8 cellular contexts compared by ENCODE assay signal in the genomic region with DNA sequence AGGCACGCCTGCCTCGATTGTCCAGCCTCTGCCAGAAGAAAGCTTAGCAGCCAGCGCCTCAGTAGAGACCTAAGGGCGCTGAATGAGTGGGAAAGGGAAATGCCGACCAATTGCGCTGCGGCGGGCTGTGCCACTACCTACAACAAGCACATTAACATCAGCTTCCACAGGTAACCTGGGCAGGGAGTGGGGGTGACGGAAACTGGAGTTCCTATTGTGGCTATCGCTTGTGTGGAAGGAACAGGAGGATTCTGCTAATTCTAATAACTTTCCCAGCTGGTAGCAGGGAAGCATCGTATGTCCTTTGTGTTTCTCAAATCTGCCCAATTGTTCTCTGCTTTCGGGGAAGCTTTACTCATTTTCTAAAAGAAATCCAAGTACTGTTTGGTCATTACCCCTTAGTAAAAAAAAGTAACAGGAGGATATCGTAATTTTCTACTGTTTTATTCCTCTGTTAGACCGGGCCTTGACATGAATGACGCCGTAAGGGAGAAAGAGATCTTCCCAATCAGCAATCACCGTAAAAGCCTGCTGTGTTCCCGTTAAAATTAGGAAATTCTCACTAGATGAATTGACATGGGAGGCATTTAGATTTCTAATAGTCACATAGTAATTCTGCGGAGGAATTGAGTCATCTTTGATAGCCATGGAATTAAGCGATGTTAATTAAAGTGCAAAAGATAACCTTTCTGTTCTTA. TPM values are rescaled to one million over a fixed set of nuclear protein-coding genes. Genes with fewer than 3 reads are reported as not detected.
DNase-seq lines count a peak whose midpoint lies in the region; ATAC-seq and TF ChIP-seq lines count a peak whose summit lies in the region.

No MANE protein-coding gene starts in this region.

- peaks cover 33% of the 10 kb centered on the region for H3K36me3 Mint-ChIP-seq in activated naive CD4-positive, alpha-beta T cell treated with anti-CD3 and anti-CD28 coated beads, Interleukin-2, amount 10 ng/mL, durations not matched to agents 7 days and 5 days

- H3K27ac ChIP-seq in A673 (ENCODE audit: low read depth, low read length, poor library complexity, severe bottlenecking) = peak overlapping the region; percentile 91
- peak overlapping the region; percentile 21 for H3K27ac ChIP-seq in iPS DF 6.9 (ENCODE audit: low read length)
- H3K27ac ChIP-seq in skin epidermis = peak overlapping the region; percentile 51 to 98 (median 95)

- TSS peak; percentile 80 for BruUV-seq in A673 (replicated peaks; lab: Mats Ljungman, UMichigan)

- ATAC-seq in GM18508 (IDR thresholded peaks at IDR 0.05; ENCODE audit: insufficient read depth, unreplicated experiment) = peak; percentile 7
- ATAC-seq in HG03139 (IDR thresholded peaks at IDR 0.05; ENCODE audit: unreplicated experiment) = peak; percentile 6
- ATAC-seq in HG02763 (IDR thresholded peaks at IDR 0.05; ENCODE audit: unreplicated experiment) = no peak

- peak overlapping the region; percentile 80 for H3K4me3 ChIP-seq in A673 (ENCODE audit: low read depth, low read length, poor library complexity, severe bottlenecking)
- peak overlapping the region; percentile 89 for H3K4me3 ChIP-seq in iPS DF 6.9 (ENCODE audit: low read length)
- peak overlapping the region; percentile 69 to 95 (median 77) for H3K4me3 ChIP-seq in skin epidermis

- H3K36me3 ChIP-seq in A673 (ENCODE audit: insufficient read depth, low read length, poor library complexity, severe bottlenecking) (peaks cover 7% of the 10 kb centered on the region), iPS DF 6.9 (ENCODE audit: control insufficient read depth, insufficient read depth, low read length) (no peaks in the 10 kb centered on the region)

- no peak for DNase-seq in A673 (ENCODE audit: low spot score)
- DNase-seq in activated naive CD4-positive, alpha-beta T cell treated with anti-CD3 and anti-CD28 coated beads, Interleukin-2, amount 10 ng/mL, durations not matched to agents 7 days and 5 days = no peak
- DNase-seq in iPS DF 6.9 (ENCODE audit: low read depth, low spot score) = no peak
- no peak for DNase-seq in NCI-H2227 treated with DMSO at 0.1 percent for 48 hours (lab: John Stamatoyannopoulos, UW)

- no peak for TF ChIP-seq CTCF in A673 (conservative IDR thresholded peaks at IDR 0.05; ENCODE audit: low read depth, low read length)

- no peaks in the 10 kb centered on the region for H3K9me3 Mint-ChIP-seq in activated naive CD4-positive, alpha-beta T cell treated with anti-CD3 and anti-CD28 coated beads, Interleukin-2, amount 10 ng/mL, durations not matched to agents 7 days and 5 days

- H3K27ac Mint-ChIP-seq in activated naive CD4-positive, alpha-beta T cell treated with anti-CD3 and anti-CD28 coated beads, Interleukin-2, amount 10 ng/mL, durations not matched to agents 7 days and 5 days = peak overlapping the region; percentile 100

- peaks cover 44% of the 10 kb centered on the region for H3K4me1 Mint-ChIP-seq in activated naive CD4-positive, alpha-beta T cell treated with anti-CD3 and anti-CD28 coated beads, Interleukin-2, amount 10 ng/mL, durations not matched to agents 7 days and 5 days

- intact Hi-C loops in A673 (cut with micrococcal nuclease; ENCODE audit: unreplicated experiment) = no loop called here

- H3K9me3 ChIP-seq in A673 (ENCODE audit: low read depth, low read length, poor library complexity, severe bottlenecking) (no peaks in the 10 kb centered on the region), iPS DF 6.9 (ENCODE audit: control insufficient read depth, insufficient read depth, low read length) (no peaks in the 10 kb centered on the region)

- POLR2A ChIA-PET in A673 (lab: Charles Lee; ENCODE audit: low non-redundant PET) = no interaction called here

- CTCF ChIA-PET in A673 (lab: Charles Lee) = interaction anchor here (0.6 to 0.9 kb wide), 2 partner anchors 22 to 472 kb away, joined by 3 to 7 read pairs; a partner anchor contains a TSS
- CTCF ChIA-PET in activated naive CD4-positive, alpha-beta T cell treated with anti-CD3 and anti-CD28 coated beads, Interleukin-2, amount 10 ng/mL, durations not matched to agents 7 days and 5 days (lab: Charles Lee) = interaction anchor here (1.0 to 3.8 kb wide), 5 partner anchors 21 to 116 kb away, joined by 3 to 27 read pairs (median 6); a partner anchor contains a TSS

- H3K27me3 Mint-ChIP-seq in activated naive CD4-positive, alpha-beta T cell treated with anti-CD3 and anti-CD28 coated beads, Interleukin-2, amount 10 ng/mL, durations not matched to agents 7 days and 5 days = peaks cover 4% of the 10 kb centered on the region

- H3K27me3 ChIP-seq in A673 (replicated peaks; ENCODE audit: insufficient read depth, low read depth, low read length, poor library complexity) = no peaks in the 10 kb centered on the region
- H3K27me3 ChIP-seq in iPS DF 6.9 (ENCODE audit: control insufficient read depth, insufficient read depth, low read length) = no peaks in the 10 kb centered on the region

- H3K4me1 ChIP-seq in A673 (ENCODE audit: insufficient read depth, low read length, poor library complexity, severe bottlenecking) (peaks cover 13% of the 10 kb centered on the region), iPS DF 6.9 (ENCODE audit: control insufficient read depth, insufficient read depth, low read length) (no peaks in the 10 kb centered on the region)

- peak overlapping the region; percentile 98 for H3K4me3 Mint-ChIP-seq in activated naive CD4-positive, alpha-beta T cell treated with anti-CD3 and anti-CD28 coated beads, Interleukin-2, amount 10 ng/mL, durations not matched to agents 7 days and 5 days

- WGBS in iPS DF 6.9 (ENCODE audit: insufficient coverage, insufficient read length) = no CpG with 5 or more reads among the region's 20 CpGs

RNA-seq across cellular contexts. Expression of a gene that starts 0.5 kb away (rescaled TPM):
- total RNA-seq in A673 (2021) = 7.7 TPM in 2 replicates

RNA-seq across cellular contexts. Expression of a gene that starts 0.9 kb away (rescaled TPM):
- 48.7 and 55.9 TPM in 2 replicates for total RNA-seq in A673 (2021)

RNA-seq across cellular contexts. Expression of a gene that starts 21.3 kb away (rescaled TPM):
- total RNA-seq in A673 (2021) = 52.6 and 56.3 TPM in 2 replicates

Comparison
In these comparisons a context has a peak if more than half of its experiments do, and no peak if none do; other contexts are left out.
1. H3K27ac ChIP-seq: peak in every context shown above with its lines; median percentile 95 in skin epidermis; 91 in A673; 21 in iPS DF 6.9.